9 cellular contexts compared by ENCODE assay signal in the genomic region with DNA sequence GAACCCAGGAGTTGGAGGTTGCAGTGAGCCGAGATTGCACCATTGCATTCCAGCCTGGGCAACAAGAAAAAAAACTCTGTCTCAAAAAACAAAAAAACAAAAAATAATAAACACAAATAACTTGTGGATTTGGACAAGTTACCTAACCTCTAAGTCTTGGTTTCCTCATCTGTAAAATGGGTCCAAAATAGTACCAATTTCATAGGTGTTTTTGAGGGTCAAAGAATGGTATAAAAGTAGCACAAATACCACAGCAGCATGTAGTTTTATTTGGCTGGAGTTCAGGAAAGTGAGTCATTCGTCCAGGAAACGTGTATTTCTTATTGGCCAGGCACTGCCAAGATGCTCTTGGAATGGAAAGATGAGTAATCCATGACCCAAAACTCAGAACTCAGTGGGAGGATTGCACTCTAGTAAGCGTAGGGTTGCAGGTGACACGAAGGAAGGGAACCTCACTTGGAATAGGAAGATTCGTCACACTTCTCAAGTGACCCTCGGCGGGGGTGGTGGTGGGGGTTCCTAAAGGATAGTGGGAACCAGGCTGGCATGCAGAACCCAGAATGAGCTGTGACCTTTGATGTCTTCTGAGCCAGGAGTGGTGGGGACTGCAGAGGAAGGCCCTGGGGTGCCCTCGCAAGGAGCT. TPM values are rescaled to one million over a fixed set of nuclear protein-coding genes. Genes with fewer than 3 reads are reported as not detected.
A peak's percentile ranks its signal among the peaks of the same experiment; 100 is the strongest.
DNase-seq lines count a peak whose midpoint lies in the region; ATAC-seq and TF ChIP-seq lines count a peak whose summit lies in the region.
"Had no signal": no experiment of that assay in that cellular context is flagged by ENCODE, and none has a peak within 500 bp of the region (broad histone marks: within the 10 kb centered on the region; RNA-seq: fewer than 3 reads in every experiment).

No MANE protein-coding gene starts in this region.

- DNase-seq in EH (ENCODE audit: low read depth) (peak; percentile 97), NCI-H226 (peak; percentile 97), dedifferentiated amniotic fluid mesenchymal stem cell (ENCODE audit: extremely low spot score) (peak; percentile 81), renal cortical epithelial cell (ENCODE audit: low read depth) (peak; percentile 98), T-helper 17 cell (no peak), natural killer cell (no peak), cortex of kidney (lab: John Stamatoyannopoulos, UW) (no peak), suprapubic skin (ENCODE audit: low spot score in 2 of 2) (no peak)
- DNase-seq: naive B cell had no signal

- no peak for TF ChIP-seq POLR2A in suprapubic skin (IDR thresholded peaks at IDR 0.05)

- H3K36me3 Mint-ChIP-seq in T-helper 17 cell (ENCODE audit: low read depth) (no peaks in the 10 kb centered on the region), natural killer cell (no peaks in the 10 kb centered on the region)

- H3K4me1 Mint-ChIP-seq in T-helper 17 cell, result peaks cover 3% of the 10 kb centered on the region
- peaks cover 0 to 5% of the 10 kb centered on the region in 2 donors for H3K4me1 Mint-ChIP-seq in natural killer cell
- H3K4me1 Mint-ChIP-seq: naive B cell had no signal

- no peak overlapping the region for H3K27ac Mint-ChIP-seq in T-helper 17 cell
- no peak overlapping the region for H3K27ac Mint-ChIP-seq in natural killer cell

- H3K27me3 Mint-ChIP-seq in T-helper 17 cell (peaks cover 31% of the 10 kb centered on the region), natural killer cell (ENCODE audit: low read depth in 2 of 2) (peaks cover 8 to 11% of the 10 kb centered on the region in 2 donors)

- peaks cover 43% of the 10 kb centered on the region for H3K4me1 ChIP-seq in suprapubic skin

- H3K9me3 ChIP-seq in T-helper 17 cell (ENCODE audit: control insufficient read depth, low read length, poor library complexity, severe bottlenecking), result no peaks in the 10 kb centered on the region
- H3K9me3 ChIP-seq in suprapubic skin, result no peaks in the 10 kb centered on the region

- no peaks in the 10 kb centered on the region for H3K9me3 Mint-ChIP-seq in natural killer cell

- H3K4me3 Mint-ChIP-seq in T-helper 17 cell (no peak overlapping the region), natural killer cell (no peak overlapping the region)

- ATAC-seq in T-helper 17 cell (no peak), natural killer cell (no peak)

- no peak for TF ChIP-seq CTCF in natural killer cell (IDR thresholded peaks at IDR 0.05)
- no peak for TF ChIP-seq CTCF in suprapubic skin (IDR thresholded peaks at IDR 0.05)

- H3K27ac ChIP-seq in suprapubic skin, result no peak overlapping the region

- 49% methylated on average over 9 of the region's 9 CpGs for WGBS in suprapubic skin

- intact Hi-C loops in natural killer cell (cut with micrococcal nuclease), result no loop called here

- H3K27me3 ChIP-seq in suprapubic skin, result no peaks in the 10 kb centered on the region

- no peak for TF ChIP-seq EP300 in suprapubic skin (IDR thresholded peaks at IDR 0.05)

- no peak overlapping the region for H3K4me3 ChIP-seq in suprapubic skin

- peaks cover 4% of the 10 kb centered on the region for H3K36me3 ChIP-seq in suprapubic skin

RNA-seq across cellular contexts. Expression of a gene that starts 24.4 kb away (rescaled TPM):
- 1.7 and 4.0 TPM in 2 replicates for total RNA-seq in renal cortical epithelial cell
- total RNA-seq in T-helper 17 cell, result 1 to 10 TPM in 1 of 2 donors, under 1 TPM in 1; 0.60 to 3.7 TPM
- total RNA-seq in natural killer cell, result 1 to 10 TPM; 1.6 to 3.6 (median 3.2) TPM
- total RNA-seq in suprapubic skin, result 100 to 1,000 TPM; 112 to 233 (median 121) TPM

Comparison
In these comparisons a context has a peak if more than half of its experiments do, and no peak if none do; other contexts are left out.
1. DNase-seq: peak in EH (single experiment), NCI-H226 (single experiment), dedifferentiated amniotic fluid mesenchymal stem cell (single experiment) and renal cortical epithelial cell (single experiment); none in T-helper 17 cell (0 of 3), natural killer cell (single experiment), cortex of kidney (single experiment) and suprapubic skin (0 of 2).
2. RNA of a gene that starts 24.4 kb away (total RNA-seq): 112 to 233 TPM in suprapubic skin; 0.60 to 3.7 TPM in T-helper 17 cell, 1.6 to 3.6 TPM in natural killer cell and 1.7 to 4.0 TPM in renal cortical epithelial cell; every median in the first group is over 10 times any median in the second.